ENCODE assay signal across 2 cellular contexts in genomic region chr1:175472464-175472863, GRCh38.
TF ChIP-seq lines count a peak whose summit lies in the region.

No MANE protein-coding gene starts in this region.

TF ChIP-seq in HepG2, 621 proteins besides CTCF, POLR2A, EP300 and RAD21 (continued from another document):
- TF ChIP-seq ARNT2 (CRISPR knock-in tag; IDR thresholded peaks at IDR 0.05; ENCODE audit: low read depth): no peak

TF ChIP-seq in SK-N-SH treated with all-trans-retinoic acid at 6 μM for 48 hours, 23 proteins besides CTCF, POLR2A, EP300 and RAD21:
- TF ChIP-seq CREB5 (CRISPR knock-in tag; IDR thresholded peaks at IDR 0.05; ENCODE audit: low read depth) (no peak), OSR1 (CRISPR knock-in tag; IDR thresholded peaks at IDR 0.05) (no peak), ZNF70 (CRISPR knock-in tag; IDR thresholded peaks at IDR 0.05) (peak; percentile 80)
